In genomic region chr16:2235695-2236361, GRCh38 we compare ENCODE assay signal across 14 cellular contexts. TPM values are rescaled to one million over a fixed set of nuclear protein-coding genes. Genes with fewer than 3 reads are reported as not detected.
DNase-seq lines count a peak whose midpoint lies in the region; TF ChIP-seq lines count a peak whose summit lies in the region.
"Had no signal": no experiment of that assay in that cellular context is flagged by ENCODE, and none has a peak within 500 bp of the region (broad histone marks: within the 10 kb centered on the region; RNA-seq: fewer than 3 reads in every experiment).

No MANE protein-coding gene starts in this region.

- TF ChIP-seq POLR2A in GM15510 (IDR thresholded peaks at IDR 0.05; ENCODE audit: borderline replicate concordance, extremely low read depth, insufficient read length), result peak; percentile 11

- H3K36me3 ChIP-seq in BE2C, result peaks cover 47% of the 10 kb centered on the region
- peaks cover 74% of the 10 kb centered on the region for H3K36me3 ChIP-seq in MG63

- peak overlapping the region; percentile 17 for H3K4me3 Mint-ChIP-seq in mesothelial cell of epicardium
- H3K4me3 Mint-ChIP-seq: activated CD4-positive, alpha-beta T cell treated with anti-CD3 and anti-CD28 coated beads for 36 hours had no signal

- H3K4me1 Mint-ChIP-seq in mesothelial cell of epicardium, result peaks cover 2% of the 10 kb centered on the region

- H3K9me3 ChIP-seq in BE2C, result no peaks in the 10 kb centered on the region
- H3K9me3 ChIP-seq in MG63, result no peaks in the 10 kb centered on the region
- H3K9me3 ChIP-seq: thyroid gland had no signal

- H3K27ac Mint-ChIP-seq in mesothelial cell of epicardium, result no peak overlapping the region
- H3K27ac Mint-ChIP-seq: activated CD4-positive, alpha-beta T cell treated with anti-CD3 and anti-CD28 coated beads for 36 hours had no signal

- H3K36me3 Mint-ChIP-seq in mesothelial cell of epicardium, result peaks cover 12% of the 10 kb centered on the region

- peaks cover 44% of the 10 kb centered on the region for H3K27me3 Mint-ChIP-seq in mesothelial cell of epicardium (ENCODE audit: low read depth)

- H3K4me3 ChIP-seq in BE2C (ENCODE audit: low read depth, low read length), result no peak overlapping the region
- H3K4me3 ChIP-seq in MG63, result no peak overlapping the region
- H3K4me3 ChIP-seq: thyroid gland had no signal

- no peaks in the 10 kb centered on the region for H3K9me3 Mint-ChIP-seq in mesothelial cell of epicardium

- H3K27me3 ChIP-seq in BE2C (no peaks in the 10 kb centered on the region), MG63 (no peaks in the 10 kb centered on the region)
- H3K27me3 ChIP-seq: thyroid gland had no signal

- DNase-seq in mesothelial cell of epicardium (ENCODE audit: low spot score in 2 of 2, unreplicated experiment in 2 of 2), result no peak
- DNase-seq in BE2C, result no peak
- no peak for DNase-seq in MG63
- DNase-seq in epidermal melanocyte (ENCODE audit: insufficient read length, low spot score), result no peak
- DNase-seq: activated CD4-positive, alpha-beta T cell treated with anti-CD3 and anti-CD28 coated beads for 36 hours; HCEC 1CT; MV-4-11; NCI-H2171 treated with DMSO at 0.1 percent for 48 hours; occipital lobe; OCI-M1; T-helper 1 cell had no signal

- no peak for TF ChIP-seq CTCF in mesothelial cell of epicardium (IDR thresholded peaks at IDR 0.05; ENCODE audit: unreplicated experiment)
- no peak for TF ChIP-seq CTCF in BE2C (IDR thresholded peaks at IDR 0.05; ENCODE audit: low read depth, low read length)

- no peaks in the 10 kb centered on the region for H3K4me1 ChIP-seq in BE2C

TF ChIP-seq in PFSK-1, 5 proteins besides CTCF, POLR2A, EP300 and RAD21:
- TF ChIP-seq POLR2AphosphoS5 (IDR thresholded peaks at IDR 0.05; ENCODE audit: low read depth, low read length) (peak; percentile 55), SIN3A (IDR thresholded peaks at IDR 0.05; ENCODE audit: borderline replicate concordance, insufficient read depth, low read length) (no peak)

RNA-seq across cellular contexts. Expression of gene DNASE1L2, which starts 0.4 kb away (rescaled TPM):
- polyA plus RNA-seq in PFSK-1 (2012; ENCODE audit: insufficient read length, low read depth), result 2.6 TPM
- 1.0 to 1.4 TPM (median 1.2 TPM) in 3 replicates for total RNA-seq in mesothelial cell of epicardium
- polyA plus RNA-seq in BE2C (2012; ENCODE audit: insufficient read depth, insufficient read length, low read depth), result 16.2 TPM
- 0.39 and 2.0 TPM in 2 replicates for total RNA-seq in MG63 (2014; rRNA removed; shearing (Covaris generic); ENCODE audit: low replicate concordance)

RNA-seq across cellular contexts. Expression of gene E4F1, which starts 12.4 kb away (rescaled TPM):
- 53.7 TPM for polyA plus RNA-seq in PFSK-1 (2012; ENCODE audit: insufficient read length, low read depth)
- 29.3 to 36.3 TPM (median 33.0 TPM) in 3 replicates for total RNA-seq in mesothelial cell of epicardium
- polyA plus RNA-seq in BE2C (2012; ENCODE audit: insufficient read depth, insufficient read length, low read depth), result 160 TPM
- total RNA-seq in MG63 (2014; rRNA removed; shearing (Covaris generic); ENCODE audit: low replicate concordance), result 43.2 and 56.5 TPM in 2 replicates

RNA-seq across cellular contexts. Expression of gene ECI1, which starts 15.6 kb away (rescaled TPM):
- polyA plus RNA-seq in PFSK-1 (2012; ENCODE audit: insufficient read length, low read depth), result 254 TPM
- 53.3 to 54.8 TPM (median 54.5 TPM) in 3 replicates for total RNA-seq in mesothelial cell of epicardium
- polyA plus RNA-seq in BE2C (2012; ENCODE audit: insufficient read depth, insufficient read length, low read depth), result 89.8 TPM
- total RNA-seq in MG63 (2014; rRNA removed; shearing (Covaris generic); ENCODE audit: low replicate concordance), result 41.1 and 83.9 TPM in 2 replicates

RNA-seq across cellular contexts. Expression of gene PGP, which starts 21.2 kb away (rescaled TPM):
- polyA plus RNA-seq in PFSK-1 (2012; ENCODE audit: insufficient read length, low read depth), result 45.7 TPM
- 15.2 to 17.9 TPM (median 16.8 TPM) in 3 replicates for total RNA-seq in mesothelial cell of epicardium
- polyA plus RNA-seq in BE2C (2012; ENCODE audit: insufficient read depth, insufficient read length, low read depth), result 70.4 TPM
- total RNA-seq in MG63 (2014; rRNA removed; shearing (Covaris generic); ENCODE audit: low replicate concordance), result 31.7 and 43.8 TPM in 2 replicates

RNA-seq across cellular contexts. Expression of gene BRICD5, which starts 25.2 kb away (rescaled TPM):
- polyA plus RNA-seq in PFSK-1 (2012; ENCODE audit: insufficient read length, low read depth), result 4.5 TPM
- 11.9 to 14.4 TPM (median 13.0 TPM) in 3 replicates for total RNA-seq in mesothelial cell of epicardium
- 17.1 TPM for polyA plus RNA-seq in BE2C (2012; ENCODE audit: insufficient read depth, insufficient read length, low read depth)
- 0.39 and 1.3 TPM in 2 replicates for total RNA-seq in MG63 (2014; rRNA removed; shearing (Covaris generic); ENCODE audit: low replicate concordance)
